Comparison of ENCODE assay signal across 9 cellular contexts in the genomic region with DNA sequence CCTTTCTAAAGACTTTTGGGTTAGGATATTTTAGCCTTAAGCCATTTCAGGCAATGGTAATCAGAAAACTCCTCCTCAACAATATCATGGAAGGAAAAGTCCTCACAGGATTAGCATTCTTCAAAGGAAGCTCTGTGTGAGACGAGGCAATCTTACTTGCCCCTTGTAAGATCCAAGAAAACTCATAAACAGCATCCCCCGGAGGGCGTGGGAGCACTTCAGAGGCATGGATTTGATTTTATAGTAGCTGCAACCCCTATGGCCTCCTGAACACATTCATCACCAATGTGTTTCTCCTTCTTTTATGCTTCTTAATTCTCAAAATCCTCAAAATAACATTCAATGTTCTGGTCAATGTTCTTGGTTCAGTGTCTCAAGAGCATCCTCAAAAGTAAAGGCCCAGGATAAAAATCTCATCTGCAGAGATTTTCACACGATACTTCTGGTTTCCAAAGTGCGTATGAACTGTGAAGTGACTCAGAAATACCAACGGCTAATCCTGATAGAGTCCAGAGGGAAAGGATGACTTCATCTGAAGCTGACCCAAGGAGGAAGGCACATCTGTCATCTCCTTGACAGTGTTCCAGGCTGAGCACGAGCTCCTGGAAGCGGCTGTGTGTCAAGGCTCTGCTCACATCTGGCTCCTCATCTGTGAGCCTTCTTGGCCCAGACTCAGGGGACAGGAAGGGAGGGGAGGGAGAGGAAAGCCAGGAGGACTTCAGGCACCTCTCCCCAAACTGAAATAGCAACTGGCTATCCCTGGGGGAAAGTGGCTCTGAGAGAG. TPM values are rescaled to one million over a fixed set of nuclear protein-coding genes. Genes with fewer than 3 reads are reported as not detected.
DNase-seq lines count a peak whose midpoint lies in the region; ATAC-seq and TF ChIP-seq lines count a peak whose summit lies in the region.
"Had no signal": no experiment of that assay in that cellular context is flagged by ENCODE, and none has a peak within 500 bp of the region (broad histone marks: within the 10 kb centered on the region; RNA-seq: fewer than 3 reads in every experiment).

No MANE protein-coding gene starts in this region.

- H3K27me3 Mint-ChIP-seq in osteocyte (ENCODE audit: unreplicated experiment) (no peaks in the 10 kb centered on the region), GM23338 (ENCODE audit: insufficient read depth, low read depth, poor library complexity) (peaks cover 4% of the 10 kb centered on the region), endodermal cell (ENCODE audit: insufficient read depth) (no peaks in the 10 kb centered on the region)
- H3K27me3 Mint-ChIP-seq: activated B cell treated with CpG ODN at 0.5 μM for 24 hours had no signal

- H3K36me3 ChIP-seq in GM23338 (ENCODE audit: insufficient read depth), result no peaks in the 10 kb centered on the region
- no peaks in the 10 kb centered on the region for H3K36me3 ChIP-seq in endodermal cell (ENCODE audit: control insufficient read depth, insufficient read depth, low read length)

- H3K4me3 Mint-ChIP-seq in osteocyte (ENCODE audit: unreplicated experiment) (no peak overlapping the region), GM23338 (no peak overlapping the region), endodermal cell (no peak overlapping the region)
- H3K4me3 Mint-ChIP-seq: activated B cell treated with CpG ODN at 0.5 μM for 24 hours had no signal

- H3K27me3 ChIP-seq in GM23338 (ENCODE audit: insufficient read depth) (no peaks in the 10 kb centered on the region), endodermal cell (ENCODE audit: control insufficient read depth, insufficient read depth, low read length, poor library complexity, severe bottlenecking) (no peaks in the 10 kb centered on the region)

- no peaks in the 10 kb centered on the region for H3F3A ChIP-seq in GM23338 (replicated peaks; ENCODE audit: low read depth)

- no peaks in the 10 kb centered on the region for H3K9me3 Mint-ChIP-seq in osteocyte (ENCODE audit: unreplicated experiment)
- no peaks in the 10 kb centered on the region for H3K9me3 Mint-ChIP-seq in GM23338
- peaks cover 4% of the 10 kb centered on the region for H3K9me3 Mint-ChIP-seq in endodermal cell
- H3K9me3 Mint-ChIP-seq: activated B cell treated with CpG ODN at 0.5 μM for 24 hours had no signal

- H3K36me3 Mint-ChIP-seq in osteocyte (ENCODE audit: unreplicated experiment), result no peaks in the 10 kb centered on the region
- H3K36me3 Mint-ChIP-seq in GM23338 (ENCODE audit: low read depth), result no peaks in the 10 kb centered on the region; the same call in 2 of the 3 replicates
- no peaks in the 10 kb centered on the region for H3K36me3 Mint-ChIP-seq in endodermal cell (ENCODE audit: low read depth)

- H3K4me1 Mint-ChIP-seq in osteocyte (ENCODE audit: unreplicated experiment) (peaks cover 26% of the 10 kb centered on the region), GM23338 (no peaks in the 10 kb centered on the region), endodermal cell (peaks cover 50% of the 10 kb centered on the region)

- TF ChIP-seq CTCF in AG09309 (IDR thresholded peaks at IDR 0.05; ENCODE audit: control insufficient read depth, insufficient read depth, low read depth, low read length, missing control alignments) (no peak), osteocyte (IDR thresholded peaks at IDR 0.05) (no peak), GM23338 (conservative IDR thresholded peaks at IDR 0.05; ENCODE audit: low read depth in 2 of 2) (0 out of 4 replicates have a peak, but pooled peaks of 1 of the 2 experiments have one; percentile 4), endodermal cell (conservative IDR thresholded peaks at IDR 0.05) (no peak)

- H2AFZ ChIP-seq in GM23338, result no peak overlapping the region

- H3K27ac ChIP-seq in GM23338 (ENCODE audit: low read depth) (no peak overlapping the region), endodermal cell (ENCODE audit: low read depth, low read length) (no peak overlapping the region)

- no peaks in the 10 kb centered on the region for H3K9me2 ChIP-seq in GM23338 (ENCODE audit: insufficient read depth)

- no peak overlapping the region for H3K4me2 ChIP-seq in GM23338

- no peak for ATAC-seq in GM23338

- peaks cover 7% of the 10 kb centered on the region for H3K9me3 ChIP-seq in endodermal cell (ENCODE audit: control insufficient read depth, low read length)

- no peak overlapping the region for H3K4me3 ChIP-seq in AG09309 (ENCODE audit: control insufficient read depth, low read depth, low read length)
- no peak overlapping the region for H3K4me3 ChIP-seq in GM23338
- H3K4me3 ChIP-seq in endodermal cell (ENCODE audit: low read length), result no peak overlapping the region

- WGBS in endodermal cell (ENCODE audit: insufficient coverage in 1 of 2, insufficient read length in 1 of 2), 2 experiments, result 84 to 88% methylated on average over 6 to 8 of the region's 8 CpGs

- H4K20me1 ChIP-seq in GM23338 (replicated peaks; ENCODE audit: insufficient read depth), result no peaks in the 10 kb centered on the region

- no peak overlapping the region for H3K9ac ChIP-seq in endodermal cell (ENCODE audit: extremely low read depth, low read length, poor library complexity, severe bottlenecking)

- H3K27ac Mint-ChIP-seq in osteocyte (ENCODE audit: unreplicated experiment), result peak overlapping the region; percentile 62
- H3K27ac Mint-ChIP-seq in GM23338, result no peak overlapping the region
- no peak overlapping the region for H3K27ac Mint-ChIP-seq in endodermal cell
- H3K27ac Mint-ChIP-seq: activated B cell treated with CpG ODN at 0.5 μM for 24 hours had no signal

- no peaks in the 10 kb centered on the region for H3K4me1 ChIP-seq in GM23338 (ENCODE audit: insufficient read depth)
- H3K4me1 ChIP-seq in endodermal cell (ENCODE audit: control insufficient read depth, insufficient read depth, low read length), result peaks cover 20% of the 10 kb centered on the region

- H3K79me2 ChIP-seq in GM23338 (replicated peaks; ENCODE audit: insufficient read depth), result no peaks in the 10 kb centered on the region

- DNase-seq in AG09309 (ENCODE audit: low read depth) (peak; percentile 91), RKO (ENCODE audit: low spot score) (peak; percentile 93), fibroblast of peridontal ligament (ENCODE audit: extremely low read depth) (peak; percentile 95), osteocyte (ENCODE audit: extremely low spot score, unreplicated experiment) (no peak), GM23338 (ENCODE audit: low spot score) (no peak), NCI-H2196 treated with DMSO at 0.1 percent for 48 hours (lab: John Stamatoyannopoulos, UW; ENCODE audit: unreplicated experiment) (no peak), endodermal cell (no peak), T-helper 1 cell (no peak)
- DNase-seq: activated B cell treated with CpG ODN at 0.5 μM for 24 hours had no signal

TF ChIP-seq in GM23338, 12 proteins besides CTCF, POLR2A, EP300 and RAD21 (continues in another document):
- no peak for TF ChIP-seq ZNF331 (CRISPR knock-in tag; IDR thresholded peaks at IDR 0.05; ENCODE audit: low read depth)
- no peak for TF ChIP-seq ZNF114 (CRISPR knock-in tag; IDR thresholded peaks at IDR 0.05)
- TF ChIP-seq EZH2phosphoT487 (IDR thresholded peaks at IDR 0.05; ENCODE audit: unreplicated experiment), result no peak
- TF ChIP-seq, protein P1, sequence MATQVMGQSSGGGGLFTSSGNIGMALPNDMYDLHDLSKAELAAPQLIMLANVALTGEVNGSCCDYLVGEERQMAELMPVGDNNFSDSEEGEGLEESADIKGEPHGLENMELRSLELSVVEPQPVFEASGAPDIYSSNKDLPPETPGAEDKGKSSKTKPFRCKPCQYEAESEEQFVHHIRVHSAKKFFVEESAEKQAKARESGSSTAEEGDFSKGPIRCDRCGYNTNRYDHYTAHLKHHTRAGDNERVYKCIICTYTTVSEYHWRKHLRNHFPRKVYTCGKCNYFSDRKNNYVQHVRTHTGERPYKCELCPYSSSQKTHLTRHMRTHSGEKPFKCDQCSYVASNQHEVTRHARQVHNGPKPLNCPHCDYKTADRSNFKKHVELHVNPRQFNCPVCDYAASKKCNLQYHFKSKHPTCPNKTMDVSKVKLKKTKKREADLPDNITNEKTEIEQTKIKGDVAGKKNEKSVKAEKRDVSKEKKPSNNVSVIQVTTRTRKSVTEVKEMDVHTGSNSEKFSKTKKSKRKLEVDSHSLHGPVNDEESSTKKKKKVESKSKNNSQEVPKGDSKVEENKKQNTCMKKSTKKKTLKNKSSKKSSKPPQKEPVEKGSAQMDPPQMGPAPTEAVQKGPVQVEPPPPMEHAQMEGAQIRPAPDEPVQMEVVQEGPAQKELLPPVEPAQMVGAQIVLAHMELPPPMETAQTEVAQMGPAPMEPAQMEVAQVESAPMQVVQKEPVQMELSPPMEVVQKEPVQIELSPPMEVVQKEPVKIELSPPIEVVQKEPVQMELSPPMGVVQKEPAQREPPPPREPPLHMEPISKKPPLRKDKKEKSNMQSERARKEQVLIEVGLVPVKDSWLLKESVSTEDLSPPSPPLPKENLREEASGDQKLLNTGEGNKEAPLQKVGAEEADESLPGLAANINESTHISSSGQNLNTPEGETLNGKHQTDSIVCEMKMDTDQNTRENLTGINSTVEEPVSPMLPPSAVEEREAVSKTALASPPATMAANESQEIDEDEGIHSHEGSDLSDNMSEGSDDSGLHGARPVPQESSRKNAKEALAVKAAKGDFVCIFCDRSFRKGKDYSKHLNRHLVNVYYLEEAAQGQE (IDR thresholded peaks at IDR 0.05; ENCODE audit: unreplicated experiment), result no peak

RNA-seq across cellular contexts. Expression of a gene that starts 49.3 kb away (rescaled TPM):
- total RNA-seq in osteocyte, result 18.8 and 22.8 TPM in 2 replicates
- total RNA-seq in GM23338 (2014; rRNA removed; shearing (Covaris generic)), result 16.0 and 22.1 TPM in 2 replicates
- polyA plus RNA-seq in GM23338 (2016; fragmentation: Nextera tagmentation; extraction: Ambion mirVana), result 9.6 and 10.0 TPM in 2 replicates
- total RNA-seq in endodermal cell, result 10 to 100 TPM; 21.5 to 25.2 TPM
- polyA plus RNA-seq in endodermal cell (2013, experiment 1 of 2), result 11.4 TPM
- polyA plus RNA-seq in endodermal cell (2013, experiment 2 of 2), result 10.1 TPM

Comparison
In these comparisons a context has a peak if more than half of its experiments do, and no peak if none do; other contexts are left out.
1. DNase-seq: peak in AG09309 (single experiment), RKO (single experiment) and fibroblast of peridontal ligament (single experiment); none in osteocyte (single experiment), GM23338 (single experiment), NCI-H2196 treated with DMSO at 0.1 percent for 48 hours (single experiment), endodermal cell (single experiment) and T-helper 1 cell (0 of 5).